Comparison of ENCODE assay signal across 8 cellular contexts in genomic region chr5:115168829-115169391, GRCh38. TPM values are rescaled to one million over a fixed set of nuclear protein-coding genes. Genes with fewer than 3 reads are reported as not detected.
DNase-seq lines count a peak whose midpoint lies in the region; ATAC-seq and TF ChIP-seq lines count a peak whose summit lies in the region.

No MANE protein-coding gene starts in this region.

- no peak for TF ChIP-seq POLR2A in tibial nerve (IDR thresholded peaks at IDR 0.05)

- no peaks in the 10 kb centered on the region for H3K36me3 ChIP-seq in liver (ENCODE audit: control insufficient read depth in 4 of 4, insufficient read depth in 3 of 4, low read depth in 1 of 4, low read length in 3 of 4)
- H3K36me3 ChIP-seq in tibial nerve: no peaks in the 10 kb centered on the region

- H3K4me3 ChIP-seq in liver (ENCODE audit: low read depth in 1 of 3, low read length in 3 of 3): peak overlapping the region; percentile 72 to 83 (median 82)
- peak overlapping the region; percentile 49 to 80 (median 63) for H3K4me3 ChIP-seq in tibial nerve

- WGBS in liver: 4% methylated on average over 31 of the region's 31 CpGs
- WGBS in tibial nerve, 2 donors: 3 to 4% methylated on average over 21 to 31 of the region's 31 CpGs

- H3K27ac Mint-ChIP-seq in activated naive CD4-positive, alpha-beta T cell treated with anti-CD3 and anti-CD28 coated beads, Interleukin-2, amount 50 U/mL, for 24 hours: peak overlapping the region; percentile 36
- H3K27ac Mint-ChIP-seq in MCF 10A (ENCODE audit: low read depth, unreplicated experiment): peak overlapping the region; percentile 35

- H3K9ac ChIP-seq in liver (ENCODE audit: low read depth in 1 of 2, low read length in 2 of 2): peak overlapping the region in 1 of 2 donors; percentile 12

- TF ChIP-seq RAD21 in liver (IDR thresholded peaks at IDR 0.05): no peak

- H3K27ac ChIP-seq in liver (ENCODE audit: low read depth in 1 of 2, low read length in 2 of 2) (peak overlapping the region in 1 of 2 donors; percentile 13), tibial nerve (peak overlapping the region in 2 of 4 donors; percentile 13 to 70)

- peak overlapping the region; percentile 84 for H3K4me3 Mint-ChIP-seq in activated naive CD4-positive, alpha-beta T cell treated with anti-CD3 and anti-CD28 coated beads, Interleukin-2, amount 50 U/mL, for 24 hours
- peak overlapping the region; percentile 84 for H3K4me3 Mint-ChIP-seq in MCF 10A (ENCODE audit: unreplicated experiment)

- no peak for TF ChIP-seq EP300 in tibial nerve (IDR thresholded peaks at IDR 0.05)

- no TSS peak for BruUV-seq in MCF 10A (replicated peaks; lab: Mats Ljungman, UMichigan)

- peaks cover 13% of the 10 kb centered on the region for H3K4me1 Mint-ChIP-seq in activated naive CD4-positive, alpha-beta T cell treated with anti-CD3 and anti-CD28 coated beads, Interleukin-2, amount 50 U/mL, for 24 hours
- peaks cover 6% of the 10 kb centered on the region for H3K4me1 Mint-ChIP-seq in MCF 10A (ENCODE audit: insufficient read depth, unreplicated experiment)

- peaks cover 7% of the 10 kb centered on the region for H3K9me3 Mint-ChIP-seq in activated naive CD4-positive, alpha-beta T cell treated with anti-CD3 and anti-CD28 coated beads, Interleukin-2, amount 50 U/mL, for 24 hours
- no peaks in the 10 kb centered on the region for H3K9me3 Mint-ChIP-seq in MCF 10A (ENCODE audit: unreplicated experiment)

- CTCF ChIA-PET in MCF 10A (lab: Yijun Ruan, JAX): interaction anchor here (0.5 to 1.4 kb wide), 5 partner anchors 8 to 82 kb away, joined by 3 to 6 read pairs (median 4); no protein-coding TSS in a partner anchor

- peaks cover 6 to 21% (median 14%) of the 10 kb centered on the region in 4 donors for H3K4me1 ChIP-seq in liver (ENCODE audit: control insufficient read depth in 4 of 4, insufficient read depth in 4 of 4, low read length in 3 of 4)
- peaks cover 0 to 20% (median 7%) of the 10 kb centered on the region in 4 donors for H3K4me1 ChIP-seq in tibial nerve

- peaks cover 55% of the 10 kb centered on the region for H3K27me3 Mint-ChIP-seq in activated naive CD4-positive, alpha-beta T cell treated with anti-CD3 and anti-CD28 coated beads, Interleukin-2, amount 50 U/mL, for 24 hours
- no peaks in the 10 kb centered on the region for H3K27me3 Mint-ChIP-seq in MCF 10A (ENCODE audit: insufficient read depth, unreplicated experiment)

- H3K36me3 Mint-ChIP-seq in activated naive CD4-positive, alpha-beta T cell treated with anti-CD3 and anti-CD28 coated beads, Interleukin-2, amount 50 U/mL, for 24 hours: peaks cover 3% of the 10 kb centered on the region
- H3K36me3 Mint-ChIP-seq in MCF 10A (ENCODE audit: insufficient read depth, unreplicated experiment): no peaks in the 10 kb centered on the region

- no peaks in the 10 kb centered on the region for H3K9me3 ChIP-seq in liver (ENCODE audit: control insufficient read depth in 4 of 4, low read length in 3 of 4)
- H3K9me3 ChIP-seq in tibial nerve: peaks cover 0 to 4% (median 0%) of the 10 kb centered on the region in 4 donors

- POLR2A ChIA-PET in MCF 10A (lab: Yijun Ruan, JAX): interaction anchor here (0.7 to 1.6 kb wide), 8 partner anchors 10 to 1392 kb away, joined by 3 to 5 read pairs (median 3); partner anchors contain the start of genes ATG12 and PGGT1B

- TF ChIP-seq CTCF in MCF 10A (IDR thresholded peaks at IDR 0.05; ENCODE audit: unreplicated experiment) (no peak), liver (IDR thresholded peaks at IDR 0.05; ENCODE audit: low read depth, low read length, missing input control) (no peak), tibial nerve (IDR thresholded peaks at IDR 0.05) (no peak)

- H3K27me3 ChIP-seq in liver (ENCODE audit: control insufficient read depth in 4 of 4, insufficient read depth in 4 of 4, low read length in 3 of 4) (no peaks in the 10 kb centered on the region), tibial nerve (peaks cover 0 to 31% of the 10 kb centered on the region in 2 donors)

- no peak for DNase-seq in activated naive CD4-positive, alpha-beta T cell (lab: John Stamatoyannopoulos, UW)
- DNase-seq in NCI-H1092 (lab: John Stamatoyannopoulos, UW) (peak; percentile 15), MCF 10A (ENCODE audit: unreplicated experiment) (no peak), tibial nerve (ENCODE audit: low spot score in 2 of 2) (no peak)
- DNase-seq in activated CD4-positive, alpha-beta T cell treated with anti-CD3 and anti-CD28 coated beads for 48 hours: no peak

- intact Hi-C loops in MCF 10A (cut with micrococcal nuclease): loop anchor here (2.0 to 10.0 kb wide), 3 partner anchors 70 to 406 kb away; no protein-coding TSS in a partner anchor

- no peak for ATAC-seq in HG02610 (IDR thresholded peaks at IDR 0.05; ENCODE audit: unreplicated experiment)

TF ChIP-seq in liver, 16 proteins besides CTCF, POLR2A, EP300 and RAD21:
- TF ChIP-seq MAX (IDR thresholded peaks at IDR 0.05): no peak
- TF ChIP-seq RXRA (IDR thresholded peaks at IDR 0.05): no peak
- no peak for TF ChIP-seq HNF4A (conservative IDR thresholded peaks at IDR 0.05)
- TF ChIP-seq GABPA (IDR thresholded peaks at IDR 0.05 in 1 of 2, conservative IDR thresholded peaks at IDR 0.05 in 1 of 2): no peak
- TF ChIP-seq JUND (IDR thresholded peaks at IDR 0.05): no peak
- no peak for TF ChIP-seq FOXA1 (IDR thresholded peaks at IDR 0.05)
- no peak for TF ChIP-seq HNF4G (IDR thresholded peaks at IDR 0.05)
- no peak for TF ChIP-seq ZBTB33 (IDR thresholded peaks at IDR 0.05)
- no peak for TF ChIP-seq SP1 (IDR thresholded peaks at IDR 0.05)
- TF ChIP-seq TAF1 (conservative IDR thresholded peaks at IDR 0.05): no peak
TF ChIP-seq in liver: peak in this region for 0.

RNA-seq across cellular contexts. Expression of gene TRIM36, which starts 0.8 kb away (rescaled TPM):
- 4.9 and 7.1 TPM in 2 replicates for total RNA-seq in MCF 10A (2022)
- total RNA-seq in liver: under 1 TPM; 0.25 to 0.47 TPM
- polyA plus RNA-seq in liver: under 1 TPM; 0.16 to 0.19 TPM
- total RNA-seq in tibial nerve: 10 to 100 TPM in 1 of 4 donors, 1 to 10 TPM in 3; 1.5 to 12.7 (median 3.7) TPM
